16 cellular contexts compared by ENCODE assay signal in the genomic region with DNA sequence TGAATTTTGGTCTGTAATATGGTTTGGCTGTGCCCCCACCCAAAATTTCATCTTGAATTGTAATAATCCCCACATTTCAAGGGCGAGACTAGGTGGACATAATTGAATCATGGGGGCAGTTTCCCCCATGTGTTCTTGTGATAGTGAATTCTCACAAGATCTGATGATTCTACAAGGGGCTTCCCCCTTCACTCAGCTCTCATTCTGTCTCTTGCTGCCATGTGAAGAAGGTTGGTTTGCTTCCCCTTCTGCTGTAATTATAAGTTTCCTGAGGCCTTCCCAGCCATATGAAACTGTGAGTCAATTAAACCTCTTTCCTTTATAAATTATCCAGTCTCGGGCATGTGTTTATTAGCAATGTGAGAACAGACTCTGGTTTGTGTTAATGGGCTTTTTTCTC. TPM values are rescaled to one million over a fixed set of nuclear protein-coding genes. Genes with fewer than 3 reads are reported as not detected.
A peak's percentile ranks its signal among the peaks of the same experiment; 100 is the strongest.
DNase-seq lines count a peak whose midpoint lies in the region; ATAC-seq and TF ChIP-seq lines count a peak whose summit lies in the region.
"Had no signal": no experiment of that assay in that cellular context is flagged by ENCODE, and none has a peak within 500 bp of the region (broad histone marks: within the 10 kb centered on the region; RNA-seq: fewer than 3 reads in every experiment).

No MANE protein-coding gene starts in this region.

- peaks cover 9% of the 10 kb centered on the region for H3K27me3 Mint-ChIP-seq in activated CD8-positive, alpha-beta T cell treated with anti-CD3 and anti-CD28 coated beads for 36 hours
- H3K27me3 Mint-ChIP-seq in activated CD8-positive, alpha-beta T cell treated with anti-CD3 and anti-CD28 coated beads, Interleukin-2, amount 10 ng/mL, durations not matched to agents 7 days and 5 days (ENCODE audit: low read depth), result peaks cover 12% of the 10 kb centered on the region
- H3K27me3 Mint-ChIP-seq in activated naive CD4-positive, alpha-beta T cell treated with anti-CD3 and anti-CD28 coated beads, Interleukin-2, amount 50 U/mL, for 24 hours, result peaks cover 30% of the 10 kb centered on the region
- H3K27me3 Mint-ChIP-seq in activated naive CD8-positive, alpha-beta T cell treated with anti-CD3 and anti-CD28 coated beads for 36 hours, result no peaks in the 10 kb centered on the region
- H3K27me3 Mint-ChIP-seq in stimulated activated naive CD8-positive, alpha-beta T cell treated with anti-CD3 and anti-CD28 coated beads, Interleukin-15, amount 100 ng/mL, for 72 hours, result no peaks in the 10 kb centered on the region
- H3K27me3 Mint-ChIP-seq in activated CD8-positive, alpha-beta memory T cell treated with anti-CD3 and anti-CD28 coated beads, Interleukin-2, amount 10 ng/mL, durations not matched to agents 7 days and 5 days, result peaks cover 25% of the 10 kb centered on the region

- DNase-seq in activated CD8-positive, alpha-beta T cell treated with anti-CD3 and anti-CD28 coated beads for 36 hours, result peak; percentile 12
- DNase-seq in activated CD8-positive, alpha-beta T cell treated with anti-CD3 and anti-CD28 coated beads, Interleukin-2, amount 10 ng/mL, durations not matched to agents 7 days and 5 days, result no peak
- DNase-seq in activated naive CD4-positive, alpha-beta T cell (lab: John Stamatoyannopoulos, UW), result no peak
- peak; percentile 11 for DNase-seq in activated naive CD8-positive, alpha-beta T cell treated with anti-CD3 and anti-CD28 coated beads for 36 hours
- DNase-seq in stimulated activated naive CD8-positive, alpha-beta T cell treated with anti-CD3 and anti-CD28 coated beads, Interleukin-15, amount 100 ng/mL, for 72 hours, result peak in 1 of 2 donors; percentile 19
- DNase-seq in activated CD8-positive, alpha-beta memory T cell treated with anti-CD3 and anti-CD28 coated beads, Interleukin-2, amount 10 ng/mL, durations not matched to agents 7 days and 5 days, result no peak
- no peak for DNase-seq in NCI-H69 (lab: John Stamatoyannopoulos, UW)
- DNase-seq: 8988T; AML-193; Caco-2; CD8-positive, alpha-beta memory T cell; DND-41; GDM1 had no signal

- peak overlapping the region; percentile 74 for H3K27ac Mint-ChIP-seq in activated CD8-positive, alpha-beta T cell treated with anti-CD3 and anti-CD28 coated beads for 36 hours
- H3K27ac Mint-ChIP-seq in activated CD8-positive, alpha-beta T cell treated with anti-CD3 and anti-CD28 coated beads, Interleukin-2, amount 10 ng/mL, durations not matched to agents 7 days and 5 days, result no peak overlapping the region
- H3K27ac Mint-ChIP-seq in activated naive CD4-positive, alpha-beta T cell treated with anti-CD3 and anti-CD28 coated beads, Interleukin-2, amount 50 U/mL, for 24 hours, result peak overlapping the region; percentile 20
- H3K27ac Mint-ChIP-seq in activated naive CD8-positive, alpha-beta T cell treated with anti-CD3 and anti-CD28 coated beads for 36 hours, result peak overlapping the region; percentile 89
- H3K27ac Mint-ChIP-seq in stimulated activated naive CD8-positive, alpha-beta T cell treated with anti-CD3 and anti-CD28 coated beads, Interleukin-15, amount 100 ng/mL, for 72 hours, result peak overlapping the region; percentile 72 to 82
- no peak overlapping the region for H3K27ac Mint-ChIP-seq in activated CD8-positive, alpha-beta memory T cell treated with anti-CD3 and anti-CD28 coated beads, Interleukin-2, amount 10 ng/mL, durations not matched to agents 7 days and 5 days
- H3K27ac Mint-ChIP-seq: CD8-positive, alpha-beta memory T cell had no signal

- POLR2A ChIA-PET in activated CD8-positive, alpha-beta T cell treated with anti-CD3 and anti-CD28 coated beads for 36 hours (lab: Charles Lee), result no interaction called here
- POLR2A ChIA-PET in activated CD8-positive, alpha-beta T cell treated with anti-CD3 and anti-CD28 coated beads, Interleukin-2, amount 10 ng/mL, durations not matched to agents 7 days and 5 days (lab: Charles Lee), result no interaction called here

- peaks cover 13% of the 10 kb centered on the region for H3K4me1 Mint-ChIP-seq in activated CD8-positive, alpha-beta T cell treated with anti-CD3 and anti-CD28 coated beads for 36 hours (ENCODE audit: low read depth)
- H3K4me1 Mint-ChIP-seq in activated CD8-positive, alpha-beta T cell treated with anti-CD3 and anti-CD28 coated beads, Interleukin-2, amount 10 ng/mL, durations not matched to agents 7 days and 5 days (ENCODE audit: low read depth), result no peaks in the 10 kb centered on the region
- no peaks in the 10 kb centered on the region for H3K4me1 Mint-ChIP-seq in activated naive CD4-positive, alpha-beta T cell treated with anti-CD3 and anti-CD28 coated beads, Interleukin-2, amount 50 U/mL, for 24 hours
- H3K4me1 Mint-ChIP-seq in activated naive CD8-positive, alpha-beta T cell treated with anti-CD3 and anti-CD28 coated beads for 36 hours, result peaks cover 14% of the 10 kb centered on the region
- H3K4me1 Mint-ChIP-seq in stimulated activated naive CD8-positive, alpha-beta T cell treated with anti-CD3 and anti-CD28 coated beads, Interleukin-15, amount 100 ng/mL, for 72 hours, result peaks cover 21% of the 10 kb centered on the region
- peaks cover 2% of the 10 kb centered on the region for H3K4me1 Mint-ChIP-seq in activated CD8-positive, alpha-beta memory T cell treated with anti-CD3 and anti-CD28 coated beads, Interleukin-2, amount 10 ng/mL, durations not matched to agents 7 days and 5 days
- H3K4me1 Mint-ChIP-seq: CD8-positive, alpha-beta memory T cell had no signal

- no peaks in the 10 kb centered on the region for H3K36me3 Mint-ChIP-seq in activated CD8-positive, alpha-beta T cell treated with anti-CD3 and anti-CD28 coated beads for 36 hours (ENCODE audit: low read depth)
- no peaks in the 10 kb centered on the region for H3K36me3 Mint-ChIP-seq in activated CD8-positive, alpha-beta T cell treated with anti-CD3 and anti-CD28 coated beads, Interleukin-2, amount 10 ng/mL, durations not matched to agents 7 days and 5 days (ENCODE audit: low read depth)
- no peaks in the 10 kb centered on the region for H3K36me3 Mint-ChIP-seq in activated naive CD4-positive, alpha-beta T cell treated with anti-CD3 and anti-CD28 coated beads, Interleukin-2, amount 50 U/mL, for 24 hours
- H3K36me3 Mint-ChIP-seq in activated naive CD8-positive, alpha-beta T cell treated with anti-CD3 and anti-CD28 coated beads for 36 hours, result no peaks in the 10 kb centered on the region
- H3K36me3 Mint-ChIP-seq in activated CD8-positive, alpha-beta memory T cell treated with anti-CD3 and anti-CD28 coated beads, Interleukin-2, amount 10 ng/mL, durations not matched to agents 7 days and 5 days, result no peaks in the 10 kb centered on the region
- H3K36me3 Mint-ChIP-seq: CD8-positive, alpha-beta memory T cell had no signal

- no peak overlapping the region for H3K4me3 Mint-ChIP-seq in activated CD8-positive, alpha-beta T cell treated with anti-CD3 and anti-CD28 coated beads for 36 hours
- no peak overlapping the region for H3K4me3 Mint-ChIP-seq in activated CD8-positive, alpha-beta T cell treated with anti-CD3 and anti-CD28 coated beads, Interleukin-2, amount 10 ng/mL, durations not matched to agents 7 days and 5 days
- H3K4me3 Mint-ChIP-seq in activated naive CD4-positive, alpha-beta T cell treated with anti-CD3 and anti-CD28 coated beads, Interleukin-2, amount 50 U/mL, for 24 hours, result no peak overlapping the region
- no peak overlapping the region for H3K4me3 Mint-ChIP-seq in activated naive CD8-positive, alpha-beta T cell treated with anti-CD3 and anti-CD28 coated beads for 36 hours
- H3K4me3 Mint-ChIP-seq in stimulated activated naive CD8-positive, alpha-beta T cell treated with anti-CD3 and anti-CD28 coated beads, Interleukin-15, amount 100 ng/mL, for 72 hours, result peak overlapping the region in 1 of 2 donors; percentile 85
- H3K4me3 Mint-ChIP-seq in activated CD8-positive, alpha-beta memory T cell treated with anti-CD3 and anti-CD28 coated beads, Interleukin-2, amount 10 ng/mL, durations not matched to agents 7 days and 5 days, result no peak overlapping the region
- H3K4me3 Mint-ChIP-seq: CD8-positive, alpha-beta memory T cell had no signal

- peak; percentile 76 for ATAC-seq in activated CD8-positive, alpha-beta T cell treated with anti-CD3 and anti-CD28 coated beads for 36 hours
- ATAC-seq in activated CD8-positive, alpha-beta T cell treated with anti-CD3 and anti-CD28 coated beads, Interleukin-2, amount 10 ng/mL, durations not matched to agents 7 days and 5 days, result no peak
- ATAC-seq in stimulated activated naive CD8-positive, alpha-beta T cell treated with anti-CD3 and anti-CD28 coated beads, Interleukin-15, amount 100 ng/mL, for 72 hours, result peak; percentile 79
- no peak for ATAC-seq in activated CD8-positive, alpha-beta memory T cell treated with anti-CD3 and anti-CD28 coated beads, Interleukin-2, amount 10 ng/mL, durations not matched to agents 7 days and 5 days
- ATAC-seq: HCT116 had no signal

- H3K9me3 Mint-ChIP-seq in activated CD8-positive, alpha-beta T cell treated with anti-CD3 and anti-CD28 coated beads for 36 hours, result no peaks in the 10 kb centered on the region
- H3K9me3 Mint-ChIP-seq in activated CD8-positive, alpha-beta T cell treated with anti-CD3 and anti-CD28 coated beads, Interleukin-2, amount 10 ng/mL, durations not matched to agents 7 days and 5 days (ENCODE audit: insufficient read depth), result no peaks in the 10 kb centered on the region
- no peaks in the 10 kb centered on the region for H3K9me3 Mint-ChIP-seq in activated naive CD4-positive, alpha-beta T cell treated with anti-CD3 and anti-CD28 coated beads, Interleukin-2, amount 50 U/mL, for 24 hours
- H3K9me3 Mint-ChIP-seq in activated naive CD8-positive, alpha-beta T cell treated with anti-CD3 and anti-CD28 coated beads for 36 hours, result peaks cover 2% of the 10 kb centered on the region
- peaks cover 0 to 3% of the 10 kb centered on the region in 2 donors for H3K9me3 Mint-ChIP-seq in stimulated activated naive CD8-positive, alpha-beta T cell treated with anti-CD3 and anti-CD28 coated beads, Interleukin-15, amount 100 ng/mL, for 72 hours
- H3K9me3 Mint-ChIP-seq in activated CD8-positive, alpha-beta memory T cell treated with anti-CD3 and anti-CD28 coated beads, Interleukin-2, amount 10 ng/mL, durations not matched to agents 7 days and 5 days (ENCODE audit: low read depth), result no peaks in the 10 kb centered on the region

- CTCF ChIA-PET in activated CD8-positive, alpha-beta T cell treated with anti-CD3 and anti-CD28 coated beads for 36 hours (lab: Charles Lee), result no interaction called here
- CTCF ChIA-PET in activated CD8-positive, alpha-beta T cell treated with anti-CD3 and anti-CD28 coated beads, Interleukin-2, amount 10 ng/mL, durations not matched to agents 7 days and 5 days (lab: Charles Lee), result interaction anchor here (1.0 kb wide), 1 partner anchor 39 kb away, joined by 3 read pairs; no protein-coding TSS in a partner anchor
- CTCF ChIA-PET in activated CD8-positive, alpha-beta memory T cell treated with anti-CD3 and anti-CD28 coated beads, Interleukin-2, amount 10 ng/mL, durations not matched to agents 7 days and 5 days (lab: Charles Lee), result no interaction called here

- no peak for TF ChIP-seq CTCF in activated CD8-positive, alpha-beta T cell treated with anti-CD3 and anti-CD28 coated beads for 36 hours (IDR thresholded peaks at IDR 0.05)

- intact Hi-C loops in activated CD8-positive, alpha-beta T cell treated with anti-CD3 and anti-CD28 coated beads for 36 hours (cut with micrococcal nuclease), result no loop called here

RNA-seq across cellular contexts. Expression of a gene that starts 5.9 kb away (rescaled TPM):
- total RNA-seq in activated CD8-positive, alpha-beta T cell treated with anti-CD3 and anti-CD28 coated beads for 36 hours, result not detected
- not detected for total RNA-seq in activated CD8-positive, alpha-beta T cell treated with anti-CD3 and anti-CD28 coated beads, Interleukin-2, amount 10 ng/mL, durations not matched to agents 7 days and 5 days
- total RNA-seq in activated naive CD8-positive, alpha-beta T cell treated with anti-CD3 and anti-CD28 coated beads for 36 hours, result under 1 TPM; 0.56 to 0.66 TPM
- not detected for total RNA-seq in activated CD8-positive, alpha-beta memory T cell treated with anti-CD3 and anti-CD28 coated beads, Interleukin-2, amount 10 ng/mL, durations not matched to agents 7 days and 5 days
- total RNA-seq: CD8-positive, alpha-beta memory T cell; HT-29 had no signal

RNA-seq across cellular contexts. Expression of a gene that starts 55.2 kb away (rescaled TPM):
- not detected for total RNA-seq in activated CD8-positive, alpha-beta T cell treated with anti-CD3 and anti-CD28 coated beads for 36 hours
- total RNA-seq in activated CD8-positive, alpha-beta T cell treated with anti-CD3 and anti-CD28 coated beads, Interleukin-2, amount 10 ng/mL, durations not matched to agents 7 days and 5 days, result not detected
- not detected for total RNA-seq in activated naive CD8-positive, alpha-beta T cell treated with anti-CD3 and anti-CD28 coated beads for 36 hours
- not detected for total RNA-seq in activated CD8-positive, alpha-beta memory T cell treated with anti-CD3 and anti-CD28 coated beads, Interleukin-2, amount 10 ng/mL, durations not matched to agents 7 days and 5 days
- total RNA-seq: HT-29 had no signal

Comparison
In these comparisons a context has a peak if more than half of its experiments do, and no peak if none do; other contexts are left out.
1. ATAC-seq: peak in activated CD8-positive, alpha-beta T cell treated with anti-CD3 and anti-CD28 coated beads for 36 hours (single experiment) and stimulated activated naive CD8-positive, alpha-beta T cell treated with anti-CD3 and anti-CD28 coated beads, Interleukin-15, amount 100 ng/mL, for 72 hours (single experiment); none in activated CD8-positive, alpha-beta T cell treated with anti-CD3 and anti-CD28 coated beads, Interleukin-2, amount 10 ng/mL, durations not matched to agents 7 days and 5 days (single experiment) and activated CD8-positive, alpha-beta memory T cell treated with anti-CD3 and anti-CD28 coated beads, Interleukin-2, amount 10 ng/mL, durations not matched to agents 7 days and 5 days (single experiment).
2. DNase-seq: peak in activated CD8-positive, alpha-beta T cell treated with anti-CD3 and anti-CD28 coated beads for 36 hours (single experiment) and activated naive CD8-positive, alpha-beta T cell treated with anti-CD3 and anti-CD28 coated beads for 36 hours (single experiment); none in activated CD8-positive, alpha-beta T cell treated with anti-CD3 and anti-CD28 coated beads, Interleukin-2, amount 10 ng/mL, durations not matched to agents 7 days and 5 days (single experiment), activated naive CD4-positive, alpha-beta T cell (0 of 4), activated CD8-positive, alpha-beta memory T cell treated with anti-CD3 and anti-CD28 coated beads, Interleukin-2, amount 10 ng/mL, durations not matched to agents 7 days and 5 days (single experiment) and NCI-H69 (single experiment).
3. H3K27ac Mint-ChIP-seq: peak in activated CD8-positive, alpha-beta T cell treated with anti-CD3 and anti-CD28 coated beads for 36 hours (single experiment), activated naive CD4-positive, alpha-beta T cell treated with anti-CD3 and anti-CD28 coated beads, Interleukin-2, amount 50 U/mL, for 24 hours (single experiment), activated naive CD8-positive, alpha-beta T cell treated with anti-CD3 and anti-CD28 coated beads for 36 hours (single experiment) and stimulated activated naive CD8-positive, alpha-beta T cell treated with anti-CD3 and anti-CD28 coated beads, Interleukin-15, amount 100 ng/mL, for 72 hours (2 of 2); none in activated CD8-positive, alpha-beta T cell treated with anti-CD3 and anti-CD28 coated beads, Interleukin-2, amount 10 ng/mL, durations not matched to agents 7 days and 5 days (single experiment) and activated CD8-positive, alpha-beta memory T cell treated with anti-CD3 and anti-CD28 coated beads, Interleukin-2, amount 10 ng/mL, durations not matched to agents 7 days and 5 days (single experiment).